Comparison of ENCODE assay signal across 17 cellular contexts in the genomic region with DNA sequence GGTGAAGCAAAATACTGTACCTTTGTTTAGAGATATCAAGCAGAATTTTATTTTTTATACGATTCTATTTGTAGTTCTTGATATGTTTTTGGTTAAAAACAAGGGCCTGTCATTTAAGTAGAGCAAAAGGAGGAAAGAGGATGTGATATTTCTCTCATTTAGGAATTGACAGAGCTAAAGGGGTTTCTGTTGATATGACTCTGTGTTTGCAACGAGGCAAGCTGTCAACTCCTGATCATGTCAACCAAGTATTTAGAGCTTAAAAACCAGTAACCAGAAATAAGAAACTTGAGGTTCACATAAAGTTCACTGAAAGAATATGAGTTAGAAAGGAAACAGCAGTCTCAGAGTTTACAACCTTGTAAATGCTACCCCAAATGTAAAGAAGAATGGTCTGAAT.
DNase-seq lines count a peak whose midpoint lies in the region; FAIRE-seq and TF ChIP-seq lines count a peak whose summit lies in the region.
"Had no signal": no experiment of that assay in that cellular context is flagged by ENCODE, and none has a peak within 500 bp of the region (broad histone marks: within the 10 kb centered on the region; RNA-seq: fewer than 3 reads in every experiment).

No MANE protein-coding gene starts in this region.

- DNase-seq in GM18507 (ENCODE audit: extremely low spot score, insufficient read length, low read depth) = no peak
- peak; percentile 54 for DNase-seq in endothelial cell of umbilical vein (ENCODE audit: low read depth, low spot score)
- peak; percentile 34 for DNase-seq in retinal pigment epithelial cell (ENCODE audit: low read depth)
- DNase-seq in T1000 (lab: John Stamatoyannopoulos, UW) = no peak
- no peak for DNase-seq in stimulated activated naive CD4-positive, alpha-beta T cell (lab: John Stamatoyannopoulos, UW)
- DNase-seq in A673 (ENCODE audit: low spot score) = no peak
- DNase-seq: CD8-positive, alpha-beta T cell; COR-L47; DND-41; GF-D8; H7; IMR-90; KBM-7 had no signal

- TF ChIP-seq POLR2A in endothelial cell of umbilical vein (IDR thresholded peaks at IDR 0.05; ENCODE audit: low read depth, low read length) = no peak

- H3K9ac ChIP-seq in Loucy (ENCODE audit: low read depth, low read length, poor library complexity, severe bottlenecking) = no peak overlapping the region
- no peak overlapping the region for H3K9ac ChIP-seq in endothelial cell of umbilical vein (replicated peaks; ENCODE audit: extremely low read depth, insufficient read depth, low read length)

- H3K27me3 ChIP-seq in Loucy (ENCODE audit: insufficient read depth, low read length, poor library complexity, severe bottlenecking) (no peaks in the 10 kb centered on the region), endothelial cell of umbilical vein (ENCODE audit: control insufficient read depth in 2 of 2, insufficient read depth in 2 of 2, low read length in 2 of 2) (no peaks in the 10 kb centered on the region), A673 (replicated peaks; ENCODE audit: insufficient read depth, low read depth, low read length, poor library complexity) (no peaks in the 10 kb centered on the region)

- no peaks in the 10 kb centered on the region for H3F3A ChIP-seq in Loucy (ENCODE audit: low read depth)

- H3K36me3 ChIP-seq in Loucy (ENCODE audit: insufficient read depth, low read length) (peaks cover 16% of the 10 kb centered on the region; the same call in 1 of the 2 replicates), endothelial cell of umbilical vein (ENCODE audit: control insufficient read depth in 2 of 2, extremely low read depth in 1 of 2, insufficient read depth in 2 of 2, low read length in 2 of 2) (no peaks in the 10 kb centered on the region), A673 (ENCODE audit: insufficient read depth, low read length, poor library complexity, severe bottlenecking) (no peaks in the 10 kb centered on the region)

- BruUV-seq in endothelial cell of umbilical vein (replicated peaks; lab: Mats Ljungman, UMichigan) = no TSS peak
- BruUV-seq in A673 (replicated peaks; lab: Mats Ljungman, UMichigan) = no TSS peak

- H3K4me3 ChIP-seq in Loucy (ENCODE audit: low read length, poor library complexity, severe bottlenecking) (no peak overlapping the region), endothelial cell of umbilical vein (replicated peaks in 1 of 3; ENCODE audit: insufficient read depth in 1 of 3, low read depth in 1 of 3, low read length in 3 of 3) (no peak overlapping the region), retinal pigment epithelial cell (ENCODE audit: low read length) (no peak overlapping the region), A673 (ENCODE audit: low read depth, low read length, poor library complexity, severe bottlenecking) (no peak overlapping the region)
- H3K4me3 ChIP-seq: GM23338 had no signal

- H3K79me2 ChIP-seq in Loucy (ENCODE audit: insufficient read depth, low read length) (no peaks in the 10 kb centered on the region), endothelial cell of umbilical vein (ENCODE audit: control insufficient read depth, insufficient read depth, low read length) (no peaks in the 10 kb centered on the region)

- intact Hi-C loops in endothelial cell of umbilical vein (cut with micrococcal nuclease) = no loop called here
- intact Hi-C loops in A673 (cut with micrococcal nuclease; ENCODE audit: unreplicated experiment) = no loop called here

- no peak for TF ChIP-seq CTCF in Loucy (conservative IDR thresholded peaks at IDR 0.05; ENCODE audit: low read length)
- TF ChIP-seq CTCF in endothelial cell of umbilical vein (IDR thresholded peaks at IDR 0.05; ENCODE audit: extremely low read depth in 1 of 2, insufficient read depth in 1 of 2, low read depth in 1 of 2, low read length in 2 of 2) = no peak
- TF ChIP-seq CTCF in retinal pigment epithelial cell (conservative IDR thresholded peaks at IDR 0.05; ENCODE audit: low read depth, low read length) = no peak
- no peak for TF ChIP-seq CTCF in A673 (conservative IDR thresholded peaks at IDR 0.05; ENCODE audit: low read depth, low read length)

- H3K9me3 ChIP-seq in Loucy (ENCODE audit: insufficient read depth, low read depth, low read length) (no peaks in the 10 kb centered on the region), endothelial cell of umbilical vein (replicated peaks; ENCODE audit: control insufficient read depth, insufficient read depth, low read length) (no peaks in the 10 kb centered on the region), A673 (ENCODE audit: low read depth, low read length, poor library complexity, severe bottlenecking) (no peaks in the 10 kb centered on the region)

- FAIRE-seq in GM18507 (lab: Jason Lieb, UNC) (peak; percentile 55), endothelial cell of umbilical vein (lab: Jason Lieb, UNC) (no peak)
- FAIRE-seq: D721Med, GM12892 had no signal

- CTCF ChIA-PET in endothelial cell of umbilical vein (lab: Charles Lee) (interaction anchor here (1.3 kb wide), 1 partner anchor 9 kb away, joined by 3 read pairs; no protein-coding TSS in a partner anchor), A673 (lab: Charles Lee) (no interaction called here)

- H3K4me2 ChIP-seq in Loucy (ENCODE audit: low read depth, low read length, poor library complexity, severe bottlenecking) (peak overlapping the region; percentile 15), endothelial cell of umbilical vein (ENCODE audit: insufficient read depth, low read length) (no peak overlapping the region)
- H3K4me2 ChIP-seq: GM23338 had no signal

- dilution Hi-C loops in endothelial cell of umbilical vein (cut with MboI; ENCODE audit: extremely low pct_ligation_motif_present, low sequenced_read_pairs) = no loop called here

- no peaks in the 10 kb centered on the region for H4K20me1 ChIP-seq in Loucy (ENCODE audit: insufficient read depth, low read length, poor library complexity, severe bottlenecking)
- no peaks in the 10 kb centered on the region for H4K20me1 ChIP-seq in endothelial cell of umbilical vein (replicated peaks; ENCODE audit: control insufficient read depth, extremely low read depth, insufficient read depth, low read length)

- H3K27ac ChIP-seq in endothelial cell of umbilical vein (ENCODE audit: insufficient read depth, low read depth, low read length) (no peak overlapping the region), A673 (ENCODE audit: low read depth, low read length, poor library complexity, severe bottlenecking) (no peak overlapping the region)

- no peaks in the 10 kb centered on the region for H3K9me2 ChIP-seq in Loucy (replicated peaks; ENCODE audit: low read depth, low read length)

- POLR2A ChIA-PET in endothelial cell of umbilical vein (lab: Charles Lee) = no interaction called here
- POLR2A ChIA-PET in A673 (lab: Charles Lee; ENCODE audit: low non-redundant PET) = no interaction called here

- H3K4me1 ChIP-seq in Loucy (ENCODE audit: insufficient read depth, low read length, poor library complexity, severe bottlenecking) = peaks cover 13% of the 10 kb centered on the region
- no peaks in the 10 kb centered on the region for H3K4me1 ChIP-seq in endothelial cell of umbilical vein (ENCODE audit: control insufficient read depth, extremely low read depth, insufficient read depth, low read length)
- H3K4me1 ChIP-seq in A673 (ENCODE audit: insufficient read depth, low read length, poor library complexity, severe bottlenecking) = peaks cover 4% of the 10 kb centered on the region

- no peak overlapping the region for H2AFZ ChIP-seq in Loucy (ENCODE audit: low read length)
- no peak overlapping the region for H2AFZ ChIP-seq in endothelial cell of umbilical vein (ENCODE audit: low read depth, low read length)
- H2AFZ ChIP-seq: GM23338 had no signal

- no peaks in the 10 kb centered on the region for H3K9me1 ChIP-seq in endothelial cell of umbilical vein (replicated peaks; ENCODE audit: control insufficient read depth, extremely low read depth, insufficient read depth, low read length)

TF ChIP-seq in endothelial cell of umbilical vein, 7 proteins besides CTCF, POLR2A, EP300 and RAD21:
- TF ChIP-seq GATA2 (IDR thresholded peaks at IDR 0.05; ENCODE audit: insufficient read depth, insufficient read length, low read depth, low read length) (no peak), POLR2AphosphoS5 (IDR thresholded peaks at IDR 0.05; ENCODE audit: insufficient read depth, low read depth, low read length) (no peak), FOS (IDR thresholded peaks at IDR 0.05; ENCODE audit: borderline replicate concordance, insufficient read depth, low read length) (no peak), EZH2 (IDR thresholded peaks at IDR 0.05; ENCODE audit: borderline replicate concordance, low read depth, low read length, severe bottlenecking) (no peak), JUN (IDR thresholded peaks at IDR 0.05; ENCODE audit: borderline replicate concordance, insufficient read depth, insufficient read length, low read depth) (no peak), MYC (IDR thresholded peaks at IDR 0.05; ENCODE audit: low read depth, low read length) (no peak)
- TF ChIP-seq, protein P1, sequence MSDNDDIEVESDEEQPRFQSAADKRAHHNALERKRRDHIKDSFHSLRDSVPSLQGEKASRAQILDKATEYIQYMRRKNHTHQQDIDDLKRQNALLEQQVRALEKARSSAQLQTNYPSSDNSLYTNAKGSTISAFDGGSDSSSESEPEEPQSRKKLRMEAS (IDR thresholded peaks at IDR 0.05; ENCODE audit: insufficient read depth, insufficient read length) = no peak
TF ChIP-seq in endothelial cell of umbilical vein: peak in this region for 0.

Comparison
In these comparisons a context has a peak if more than half of its experiments do, and no peak if none do; other contexts are left out.
1. DNase-seq: peak in endothelial cell of umbilical vein (single experiment) and retinal pigment epithelial cell (single experiment); none in GM18507 (single experiment), T1000 (single experiment), stimulated activated naive CD4-positive, alpha-beta T cell (0 of 6) and A673 (single experiment).